ENCODE assay signal across 8 cellular contexts in the genomic region with DNA sequence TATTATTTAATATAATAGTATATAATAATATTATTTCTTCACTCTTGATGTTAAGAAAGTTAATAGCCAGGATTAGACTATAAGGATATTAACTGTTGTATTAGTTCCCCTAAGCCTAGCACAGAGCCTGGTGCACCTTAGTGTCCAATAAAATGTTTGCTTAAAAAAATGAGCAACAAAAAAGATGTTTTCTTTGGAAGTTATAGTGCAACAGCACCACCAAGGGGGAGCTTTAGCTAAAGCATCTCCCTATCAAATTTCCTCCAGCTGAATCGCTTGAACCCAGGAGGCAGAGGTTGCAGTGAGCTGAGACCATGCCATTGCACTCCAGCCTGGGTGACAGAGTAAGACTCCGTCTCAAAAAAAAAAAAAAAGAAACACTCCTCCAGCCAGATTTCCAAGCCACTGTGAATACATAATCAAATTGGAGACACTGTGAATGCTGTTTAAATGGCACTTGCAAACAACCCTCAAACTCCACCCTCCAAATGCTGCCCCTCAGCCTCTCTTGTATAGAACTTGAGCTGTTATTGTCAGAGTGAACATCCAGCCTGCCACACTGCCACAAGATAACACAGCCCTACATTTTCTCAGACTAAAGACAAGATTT.
A peak's percentile ranks its signal among the peaks of the same experiment; 100 is the strongest.
DNase-seq lines count a peak whose midpoint lies in the region; ATAC-seq and TF ChIP-seq lines count a peak whose summit lies in the region.

No MANE protein-coding gene starts in this region.

- H3K4me1 Mint-ChIP-seq in HFFc6 (ENCODE audit: low read depth), result peaks cover 15% of the 10 kb centered on the region

- H3K36me3 Mint-ChIP-seq in HFFc6 (ENCODE audit: low read depth), result peaks cover 8% of the 10 kb centered on the region

- no peaks in the 10 kb centered on the region for H3K27me3 Mint-ChIP-seq in HFFc6 (ENCODE audit: insufficient read depth)

- no peaks in the 10 kb centered on the region for H3K9me3 Mint-ChIP-seq in HFFc6

- no peak for ATAC-seq in HG03457 (IDR thresholded peaks at IDR 0.05; ENCODE audit: unreplicated experiment)

- no peak overlapping the region for H3K4me3 Mint-ChIP-seq in HFFc6

- DNase-seq in COR-L47 (lab: John Stamatoyannopoulos, UW) (peak; percentile 46), HFFc6 (peak; percentile 26), kidney tubule cell (ENCODE audit: low spot score) (peak; percentile 51), activated gamma-delta T cell (lab: John Stamatoyannopoulos, UW) (no peak), NCI-H1048 (lab: John Stamatoyannopoulos, UW) (no peak), LoVo (ENCODE audit: low spot score) (no peak)

- no peak overlapping the region for H3K27ac Mint-ChIP-seq in HFFc6

- peak; percentile 82 for TF ChIP-seq CTCF in HFFc6 (IDR thresholded peaks at IDR 0.05)
- peak; percentile 50 for TF ChIP-seq CTCF in WI38 (IDR thresholded peaks at IDR 0.05; ENCODE audit: low read depth, low read length)

- H3K4me3 ChIP-seq in WI38 (ENCODE audit: low read depth, low read length), result no peak overlapping the region

Comparison
In these comparisons a context has a peak if more than half of its experiments do, and no peak if none do; other contexts are left out.
1. DNase-seq: peak in COR-L47 (single experiment), HFFc6 (single experiment) and kidney tubule cell (single experiment); none in activated gamma-delta T cell (single experiment), NCI-H1048 (single experiment) and LoVo (single experiment).